In the genomic region with DNA sequence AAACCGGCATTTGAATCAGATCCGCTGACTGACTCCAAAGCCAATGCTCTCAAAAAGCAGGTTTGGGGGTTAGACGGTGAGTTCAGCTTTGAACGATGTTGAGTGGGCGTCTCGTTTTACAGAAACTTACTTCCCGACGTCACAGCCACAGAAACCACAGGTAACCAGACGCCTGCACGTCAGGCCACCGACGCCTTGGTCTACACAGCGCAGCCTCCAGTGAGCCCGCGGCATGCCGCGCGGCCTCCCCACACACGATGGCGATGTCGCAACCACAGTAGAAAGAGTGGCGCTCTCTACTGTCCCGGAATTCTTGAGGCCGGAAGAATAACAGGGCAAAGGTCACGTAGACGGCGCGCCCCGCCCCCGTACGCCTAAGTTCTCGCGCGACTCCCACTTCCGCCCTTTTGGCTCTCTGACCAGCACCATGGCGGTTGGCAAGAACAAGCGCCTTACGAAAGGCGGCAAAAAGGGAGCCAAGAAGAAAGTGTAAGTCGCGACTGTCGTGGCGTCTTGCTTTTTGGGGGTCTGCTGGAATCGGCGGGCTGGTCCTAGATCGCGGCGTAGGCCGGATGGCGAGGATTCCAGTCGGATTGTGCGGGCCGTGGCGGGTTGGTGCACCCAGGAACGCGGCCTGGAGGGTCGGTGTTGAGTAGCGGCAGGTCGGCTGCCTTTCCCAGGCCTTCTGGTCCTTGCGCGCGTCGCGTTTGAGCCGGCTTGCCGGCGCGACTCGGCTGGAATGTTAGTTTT, we compare ENCODE assay signal across 1 cellular context.
TF ChIP-seq lines count a peak whose summit lies in the region.

TSS of gene RPS3A (plus strand) at position 403 of the 750 bp plus-strand sequence. CDS start at position 428, 25 bp downstream.

TF ChIP-seq in K562, 482 proteins besides CTCF, POLR2A, EP300 and RAD21 (continued from another document and continues in another):
- TF ChIP-seq ZNF609 (CRISPR knock-in tag; IDR thresholded peaks at IDR 0.05; ENCODE audit: borderline replicate concordance) (peak; percentile 93), ZNF184 (CRISPR knock-in tag; IDR thresholded peaks at IDR 0.05) (no peak), ESRRA (IDR thresholded peaks at IDR 0.05; ENCODE audit: borderline replicate concordance, low read depth) (peak; percentile 95), PATZ1 (CRISPR knock-in tag; IDR thresholded peaks at IDR 0.05; ENCODE audit: borderline replicate concordance) (no peak), RBBP5 (IDR thresholded peaks at IDR 0.05; ENCODE audit: borderline replicate concordance, insufficient read depth, low read length, poor library complexity, severe bottlenecking) (peak; percentile 98), ZFPM2 (CRISPR knock-in tag; IDR thresholded peaks at IDR 0.05) (no peak), MTF1 (CRISPR knock-in tag; IDR thresholded peaks at IDR 0.05; ENCODE audit: borderline replicate concordance) (no peak), PHB2 (IDR thresholded peaks at IDR 0.05; ENCODE audit: low read depth) (peak; percentile 13; the same call in 1 of the 2 replicates), KHSRP (IDR thresholded peaks at IDR 0.05) (no peak), PYGO2 (tag; IDR thresholded peaks at IDR 0.05) (no peak), CSDE1 (IDR thresholded peaks at IDR 0.05) (peak in 1 of 2 experiments; percentile 66; a peak in 1 of 4 replicates), ZNF57 (CRISPR knock-in tag; IDR thresholded peaks at IDR 0.05) (no peak), ZBED1 (IDR thresholded peaks at IDR 0.05) (peak; percentile 71; the same call in 1 of the 2 replicates), YY1 (IDR thresholded peaks at IDR 0.05; ENCODE audit: borderline replicate concordance in 1 of 3, control insufficient read depth in 1 of 3, extremely low read depth in 1 of 3, insufficient read depth in 3 of 3, insufficient read length in 1 of 3, insufficient replicate concordance in 2 of 3, low read depth in 1 of 3, low read length in 2 of 3) (peak; percentile 72 to 89 (median 76)), HMG20A (CRISPR knock-in tag; conservative IDR thresholded peaks at IDR 0.05) (no peak), NEUROD1 (IDR thresholded peaks at IDR 0.05; ENCODE audit: borderline replicate concordance, low read depth, low read length, partially characterized antibody) (peak; percentile 83), ZNF639 (CRISPR knock-in tag; conservative IDR thresholded peaks at IDR 0.05 in 1 of 2, IDR thresholded peaks at IDR 0.05 in 1 of 2) (peak in 1 of 2 experiments; percentile 72; a peak in 2 of 4 replicates), GATAD2B (IDR thresholded peaks at IDR 0.05; ENCODE audit: borderline replicate concordance) (peak; percentile 85; the same call in 1 of the 2 replicates), PRPF4 (IDR thresholded peaks at IDR 0.05; ENCODE audit: insufficient read depth, low read depth, low read length, poor library complexity, severe bottlenecking) (peak; percentile 92), ZNF583 (CRISPR knock-in tag; IDR thresholded peaks at IDR 0.05) (no peak), ZNF449 (CRISPR knock-in tag; IDR thresholded peaks at IDR 0.05) (no peak), ELF4 (CRISPR knock-in tag; IDR thresholded peaks at IDR 0.05) (peak; percentile 89), HDAC1 (IDR thresholded peaks at IDR 0.05) (peak; percentile 83 to 87; a peak in 3 of 4 replicates), C11orf30 (IDR thresholded peaks at IDR 0.05; ENCODE audit: low read depth) (peak; percentile 73), SMC3 (conservative IDR thresholded peaks at IDR 0.05; ENCODE audit: insufficient read depth, low read depth, low read length) (peak; percentile 32), XRCC3 (IDR thresholded peaks at IDR 0.05) (no peak), TCF3 (CRISPR knock-in tag; IDR thresholded peaks at IDR 0.05) (peak; percentile 52; the same call in 1 of the 2 replicates), RBM15 (IDR thresholded peaks at IDR 0.05; ENCODE audit: insufficient read depth, low read length) (no peak), ZNF79 (CRISPR knock-in tag; IDR thresholded peaks at IDR 0.05; ENCODE audit: low read depth) (no peak), STAG1 (CRISPR knock-in tag; IDR thresholded peaks at IDR 0.05; ENCODE audit: borderline replicate concordance) (no peak), THRA (IDR thresholded peaks at IDR 0.05) (no peak), CBX3 (IDR thresholded peaks at IDR 0.05; ENCODE audit: borderline replicate concordance in 1 of 2, low read length in 2 of 2) (peak in 1 of 2 experiments; percentile 94; a peak in 2 of 3 replicates), TRIM28 (IDR thresholded peaks at IDR 0.05) (no peak)
- TF ChIP-seq, protein P1, sequence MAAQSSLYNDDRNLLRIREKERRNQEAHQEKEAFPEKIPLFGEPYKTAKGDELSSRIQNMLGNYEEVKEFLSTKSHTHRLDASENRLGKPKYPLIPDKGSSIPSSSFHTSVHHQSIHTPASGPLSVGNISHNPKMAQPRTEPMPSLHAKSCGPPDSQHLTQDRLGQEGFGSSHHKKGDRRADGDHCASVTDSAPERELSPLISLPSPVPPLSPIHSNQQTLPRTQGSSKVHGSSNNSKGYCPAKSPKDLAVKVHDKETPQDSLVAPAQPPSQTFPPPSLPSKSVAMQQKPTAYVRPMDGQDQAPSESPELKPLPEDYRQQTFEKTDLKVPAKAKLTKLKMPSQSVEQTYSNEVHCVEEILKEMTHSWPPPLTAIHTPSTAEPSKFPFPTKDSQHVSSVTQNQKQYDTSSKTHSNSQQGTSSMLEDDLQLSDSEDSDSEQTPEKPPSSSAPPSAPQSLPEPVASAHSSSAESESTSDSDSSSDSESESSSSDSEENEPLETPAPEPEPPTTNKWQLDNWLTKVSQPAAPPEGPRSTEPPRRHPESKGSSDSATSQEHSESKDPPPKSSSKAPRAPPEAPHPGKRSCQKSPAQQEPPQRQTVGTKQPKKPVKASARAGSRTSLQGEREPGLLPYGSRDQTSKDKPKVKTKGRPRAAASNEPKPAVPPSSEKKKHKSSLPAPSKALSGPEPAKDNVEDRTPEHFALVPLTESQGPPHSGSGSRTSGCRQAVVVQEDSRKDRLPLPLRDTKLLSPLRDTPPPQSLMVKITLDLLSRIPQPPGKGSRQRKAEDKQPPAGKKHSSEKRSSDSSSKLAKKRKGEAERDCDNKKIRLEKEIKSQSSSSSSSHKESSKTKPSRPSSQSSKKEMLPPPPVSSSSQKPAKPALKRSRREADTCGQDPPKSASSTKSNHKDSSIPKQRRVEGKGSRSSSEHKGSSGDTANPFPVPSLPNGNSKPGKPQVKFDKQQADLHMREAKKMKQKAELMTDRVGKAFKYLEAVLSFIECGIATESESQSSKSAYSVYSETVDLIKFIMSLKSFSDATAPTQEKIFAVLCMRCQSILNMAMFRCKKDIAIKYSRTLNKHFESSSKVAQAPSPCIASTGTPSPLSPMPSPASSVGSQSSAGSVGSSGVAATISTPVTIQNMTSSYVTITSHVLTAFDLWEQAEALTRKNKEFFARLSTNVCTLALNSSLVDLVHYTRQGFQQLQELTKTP (IDR thresholded peaks at IDR 0.05; ENCODE audit: low read depth in 1 of 2, partially characterized antibody in 2 of 2) = peak in 1 of 2 experiments; percentile 47
- TF ChIP-seq, protein P2, sequence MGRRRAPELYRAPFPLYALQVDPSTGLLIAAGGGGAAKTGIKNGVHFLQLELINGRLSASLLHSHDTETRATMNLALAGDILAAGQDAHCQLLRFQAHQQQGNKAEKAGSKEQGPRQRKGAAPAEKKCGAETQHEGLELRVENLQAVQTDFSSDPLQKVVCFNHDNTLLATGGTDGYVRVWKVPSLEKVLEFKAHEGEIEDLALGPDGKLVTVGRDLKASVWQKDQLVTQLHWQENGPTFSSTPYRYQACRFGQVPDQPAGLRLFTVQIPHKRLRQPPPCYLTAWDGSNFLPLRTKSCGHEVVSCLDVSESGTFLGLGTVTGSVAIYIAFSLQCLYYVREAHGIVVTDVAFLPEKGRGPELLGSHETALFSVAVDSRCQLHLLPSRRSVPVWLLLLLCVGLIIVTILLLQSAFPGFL (CRISPR knock-in tag; IDR thresholded peaks at IDR 0.05) = peak; percentile 98; the same call in 1 of the 2 replicates
- TF ChIP-seq, protein P3, sequence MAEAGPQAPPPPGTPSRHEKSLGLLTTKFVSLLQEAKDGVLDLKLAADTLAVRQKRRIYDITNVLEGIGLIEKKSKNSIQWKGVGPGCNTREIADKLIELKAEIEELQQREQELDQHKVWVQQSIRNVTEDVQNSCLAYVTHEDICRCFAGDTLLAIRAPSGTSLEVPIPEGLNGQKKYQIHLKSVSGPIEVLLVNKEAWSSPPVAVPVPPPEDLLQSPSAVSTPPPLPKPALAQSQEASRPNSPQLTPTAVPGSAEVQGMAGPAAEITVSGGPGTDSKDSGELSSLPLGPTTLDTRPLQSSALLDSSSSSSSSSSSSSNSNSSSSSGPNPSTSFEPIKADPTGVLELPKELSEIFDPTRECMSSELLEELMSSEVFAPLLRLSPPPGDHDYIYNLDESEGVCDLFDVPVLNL (CRISPR knock-in tag; IDR thresholded peaks at IDR 0.05; ENCODE audit: low read depth) = no peak; the same call in 1 of the 2 replicates
